In genomic region chr1:62612770-62613169, GRCh38 we compare ENCODE assay signal across 33 cellular contexts. TPM values are rescaled to one million over a fixed set of nuclear protein-coding genes. Genes with fewer than 3 reads are reported as not detected.
"Had no signal": no experiment of that assay in that cellular context is flagged by ENCODE, and none has a peak within 500 bp of the region (broad histone marks: within the 10 kb centered on the region; RNA-seq: fewer than 3 reads in every experiment).

No MANE protein-coding gene starts in this region.

- H3K4me1 Mint-ChIP-seq: activated CD4-positive, alpha-beta T cell treated with anti-CD3 and anti-CD28 coated beads for 36 hours; activated T-helper 17 cell treated with anti-CD3 and anti-CD28 coated beads, Interleukin-2, amount 50 U/mL, for 72 hours had no signal

- ATAC-seq: activated CD4-positive, alpha-beta T cell treated with anti-CD3 and anti-CD28 coated beads for 36 hours; activated T-helper 17 cell treated with anti-CD3 and anti-CD28 coated beads, Interleukin-2, amount 50 U/mL, for 72 hours; left ventricle myocardium superior; mucosa of descending colon had no signal

- H3K27ac Mint-ChIP-seq: activated CD4-positive, alpha-beta T cell treated with anti-CD3 and anti-CD28 coated beads for 36 hours; activated naive CD8-positive, alpha-beta T cell; activated T-cell treated with anti-CD3 and anti-CD28 coated beads, Interleukin-2, amount 50 U/mL, for 24 hours; activated T-helper 17 cell treated with anti-CD3 and anti-CD28 coated beads, Interleukin-2, amount 50 U/mL, for 72 hours; stimulated activated memory B cell treated with anti-CD40 and anti-IgM and Interleukin-4, amounts not matched to agents 10 μg/mL and 1 μg/mL and 100 μg/mL, for 72 hours had no signal

- H3K4me3 Mint-ChIP-seq: activated CD4-positive, alpha-beta T cell treated with anti-CD3 and anti-CD28 coated beads for 36 hours; activated naive CD8-positive, alpha-beta T cell; activated T-cell treated with anti-CD3 and anti-CD28 coated beads, Interleukin-2, amount 50 U/mL, for 24 hours; activated T-helper 17 cell treated with anti-CD3 and anti-CD28 coated beads, Interleukin-2, amount 50 U/mL, for 72 hours had no signal

- FAIRE-seq: colon had no signal

- H3K9me3 Mint-ChIP-seq: activated B cell treated with CpG ODN at 0.5 μM for 24 hours; activated T-cell treated with anti-CD3 and anti-CD28 coated beads, Interleukin-2, amount 50 U/mL, for 24 hours; activated T-helper 17 cell treated with anti-CD3 and anti-CD28 coated beads, Interleukin-2, amount 50 U/mL, for 72 hours; stimulated activated memory B cell treated with anti-CD40 and anti-IgM and Interleukin-4, amounts not matched to agents 10 μg/mL and 1 μg/mL and 100 μg/mL, for 72 hours had no signal

- H3K36me3 ChIP-seq: adrenal gland, transverse colon, uterus had no signal

- H3K27ac ChIP-seq: adrenal gland, ascending aorta, dorsolateral prefrontal cortex, esophagus muscularis mucosa, sigmoid colon, stomach, transverse colon, uterus had no signal

- H3K27me3 ChIP-seq: adrenal gland, ascending aorta, brain microvascular endothelial cell, dorsolateral prefrontal cortex, esophagus muscularis mucosa, sigmoid colon, stomach, transverse colon, uterus had no signal

- H3K4me3 ChIP-seq: adrenal gland, ascending aorta, dorsolateral prefrontal cortex, esophagus muscularis mucosa, mucosa of descending colon, sigmoid colon, smooth muscle cell, stomach, transverse colon, uterus had no signal

- H3K27me3 Mint-ChIP-seq: activated B cell treated with CpG ODN at 0.5 μM for 24 hours; activated CD4-positive, alpha-beta T cell treated with anti-CD3 and anti-CD28 coated beads for 36 hours; activated naive CD8-positive, alpha-beta T cell; activated T-cell treated with anti-CD3 and anti-CD28 coated beads, Interleukin-2, amount 50 U/mL, for 24 hours; activated T-helper 17 cell treated with anti-CD3 and anti-CD28 coated beads, Interleukin-2, amount 50 U/mL, for 72 hours; stimulated activated memory B cell treated with anti-CD40 and anti-IgM and Interleukin-4, amounts not matched to agents 10 μg/mL and 1 μg/mL and 100 μg/mL, for 72 hours had no signal

- H3K4me1 ChIP-seq: adrenal gland, ascending aorta, esophagus muscularis mucosa, sigmoid colon, stomach, uterus had no signal

- H3K9me3 ChIP-seq: adrenal gland, ascending aorta, esophagus muscularis mucosa, mucosa of descending colon, sigmoid colon, stomach, transverse colon, uterus had no signal

- H3K4me2 ChIP-seq: smooth muscle cell had no signal

- DNase-seq: activated B cell treated with CpG ODN at 0.5 μM for 24 hours; activated CD4-positive, alpha-beta T cell treated with anti-CD3 and anti-CD28 coated beads for 36 hours; activated CD4-positive, alpha-beta T cell treated with anti-CD3 and anti-CD28 coated beads, Interleukin-2, amount 50 U/mL, for 4 hours; activated CD8-positive, alpha-beta memory T cell treated with anti-CD3 and anti-CD28 coated beads for 24 hours; activated CD8-positive, alpha-beta memory T cell treated with anti-CD3 and anti-CD28 coated beads, Interleukin-2, amount 50 U/mL, for 4 hours; activated T-cell treated with anti-CD3 and anti-CD28 coated beads, Interleukin-2, amount 50 U/mL, for 24 hours; adrenal gland; brain microvascular endothelial cell; central memory CD4-positive, alpha-beta T cell; dorsolateral prefrontal cortex; glutamatergic neuron; hippocampal formation; left ventricle myocardium superior; mesendoderm; mucosa of descending colon; nucleus accumbens; sigmoid colon; stimulated activated CD4-positive, alpha-beta T cell treated with anti-CD3 and anti-CD28 coated beads, Interleukin-15, amount 100 ng/mL, for 24 hours; stomach; T-helper 9 cell; transverse colon; uterus had no signal

RNA-seq across cellular contexts. Expression of gene ANGPTL3, which starts 15.4 kb away (rescaled TPM):
- total RNA-seq: activated B cell treated with CpG ODN at 0.5 μM for 24 hours; activated CD4-positive, alpha-beta T cell treated with anti-CD3 and anti-CD28 coated beads for 36 hours; activated T-helper 17 cell treated with anti-CD3 and anti-CD28 coated beads, Interleukin-2, amount 50 U/mL, for 72 hours; ascending aorta; dorsolateral prefrontal cortex; esophagus muscularis mucosa; frontal cortex; left ventricle myocardium superior; mucosa of descending colon; posterior vena cava; sigmoid colon; smooth muscle cell; temporal lobe; transverse colon; uterus had no signal
- polyA plus RNA-seq: neural cell, sigmoid colon, smooth muscle cell had no signal
